In the genomic region with DNA sequence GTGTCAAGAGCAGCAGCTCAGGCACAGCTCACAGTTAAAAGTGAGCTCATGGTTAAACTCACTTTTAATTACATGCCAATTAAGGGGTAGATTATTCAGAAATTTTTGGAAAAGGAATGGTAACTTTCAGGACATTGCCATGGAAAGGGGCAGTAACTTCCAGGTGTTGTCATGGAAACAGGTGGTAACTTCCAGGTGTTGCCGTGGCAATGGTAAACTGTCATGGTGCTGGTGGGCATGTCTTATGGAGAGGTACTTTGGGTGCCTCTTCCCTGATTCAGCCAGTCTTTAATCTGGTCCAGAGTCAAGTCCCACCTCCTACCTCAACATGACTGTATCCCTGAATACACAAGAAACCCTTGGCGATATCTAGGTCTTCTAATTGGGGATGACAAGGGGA, we compare ENCODE assay signal across 20 cellular contexts.
DNase-seq lines count a peak whose midpoint lies in the region; ATAC-seq, FAIRE-seq and TF ChIP-seq lines count a peak whose summit lies in the region.
"Had no signal": no experiment of that assay in that cellular context is flagged by ENCODE, and none has a peak within 500 bp of the region (broad histone marks: within the 10 kb centered on the region; RNA-seq: fewer than 3 reads in every experiment).

No MANE protein-coding gene starts in this region.

- no peak overlapping the region for H3K4me3 ChIP-seq in GM23338
- no peak overlapping the region for H3K4me3 ChIP-seq in K562
- H3K4me3 ChIP-seq in mesendoderm (ENCODE audit: low read length) = no peak overlapping the region
- H3K4me3 ChIP-seq: A549, BLaER1, GM12878 had no signal

- TF ChIP-seq EP300 in K562 (IDR thresholded peaks at IDR 0.05; ENCODE audit: low read length) = no peak

- no peak overlapping the region for H2BK5ac ChIP-seq in mesendoderm (ENCODE audit: low read length)

- H3K18ac ChIP-seq in mesendoderm (ENCODE audit: low read length) = no peak overlapping the region

- in situ Hi-C loops in K562 (cut with MboI) = no loop called here

- WGBS in K562 (ENCODE audit: insufficient coverage, low coverage, missing lambda C conversion rate) = 0% methylated on average over 2 of the region's 2 CpGs
- no CpG with 5 or more reads among the region's 2 CpGs for WGBS in mesendoderm (ENCODE audit: extremely low coverage, insufficient coverage, low lambda C conversion rate)

- H2AFZ ChIP-seq in GM23338 = no peak overlapping the region
- no peak overlapping the region for H2AFZ ChIP-seq in K562 (ENCODE audit: low read depth, low read length)

- H2BK120ac ChIP-seq in mesendoderm (ENCODE audit: low read depth, low read length) = no peak overlapping the region

- DNase-seq in DMS53 (lab: John Stamatoyannopoulos, UW) = peak; percentile 18
- no peak for DNase-seq in DMS53 treated with DMSO at 0.1 percent for 48 hours (lab: John Stamatoyannopoulos, UW; ENCODE audit: unreplicated experiment)
- DNase-seq in GM23338 (ENCODE audit: low spot score) = peak; percentile 27
- DNase-seq in K562 (ENCODE audit: extremely low read depth in 1 of 4, low spot score in 3 of 4) = no peak
- peak; percentile 67 for DNase-seq in mesendoderm
- DNase-seq in AML-193 (lab: John Stamatoyannopoulos, UW) = no peak
- DNase-seq: CD4-positive, alpha-beta memory T cell; DMS153; DND-41; GOT3; H7; KBM-7 had no signal

- no peaks in the 10 kb centered on the region for H3K79me1 ChIP-seq in mesendoderm (ENCODE audit: low read length)

- no peak overlapping the region for H3K27ac Mint-ChIP-seq in GM23338
- H3K27ac Mint-ChIP-seq: CD14-positive monocyte; CD4-positive, alpha-beta memory T cell had no signal

- H3K4me2 ChIP-seq in GM23338 = no peak overlapping the region
- no peak overlapping the region for H3K4me2 ChIP-seq in K562 (ENCODE audit: insufficient read depth, low read length)
- H3K4me2 ChIP-seq in mesendoderm (ENCODE audit: low read length) = no peak overlapping the region
- H3K4me2 ChIP-seq: A549, BLaER1 had no signal

- no peak overlapping the region for H2BK15ac ChIP-seq in mesendoderm (replicated peaks; ENCODE audit: low read depth)

- no peaks in the 10 kb centered on the region for H3K9me1 ChIP-seq in K562 (ENCODE audit: control insufficient read depth, insufficient read depth, low read length)

- H3K56ac ChIP-seq in mesendoderm (ENCODE audit: low read length) = no peak overlapping the region

- CTCF ChIA-PET in K562 (lab: Yijun Ruan, JAX; ENCODE audit: low intra/inter-chr PET ratio) = no interaction called here

- H3K23ac ChIP-seq in mesendoderm (ENCODE audit: low read length) = no peak overlapping the region

- no peaks in the 10 kb centered on the region for H3K9me3 ChIP-seq in K562 (replicated peaks; ENCODE audit: control insufficient read depth, insufficient read depth, low read depth, low read length)
- H3K9me3 ChIP-seq: A549, BLaER1 had no signal

- H3K4me3 Mint-ChIP-seq in GM23338 = no peak overlapping the region
- H3K4me3 Mint-ChIP-seq: CD14-positive monocyte; CD4-positive, alpha-beta memory T cell had no signal

- H3K36me3 Mint-ChIP-seq in GM23338 (ENCODE audit: low read depth) = no peaks in the 10 kb centered on the region
- H3K36me3 Mint-ChIP-seq: CD14-positive monocyte; CD4-positive, alpha-beta memory T cell had no signal

- H3K27me3 Mint-ChIP-seq in GM23338 (ENCODE audit: insufficient read depth, low read depth, poor library complexity) = peaks cover 2% of the 10 kb centered on the region

- peaks cover 14% of the 10 kb centered on the region for H3K9me2 ChIP-seq in GM23338 (ENCODE audit: insufficient read depth)

- H3K27ac ChIP-seq in GM23338 (ENCODE audit: low read depth) (no peak overlapping the region), K562 (ENCODE audit: extremely low read depth, low read depth, low read length) (no peak overlapping the region), mesendoderm (ENCODE audit: low read depth, low read length) (no peak overlapping the region)
- H3K27ac ChIP-seq: 22Rv1, A549, BLaER1 had no signal

- no peaks in the 10 kb centered on the region for H3F3A ChIP-seq in GM23338 (replicated peaks; ENCODE audit: low read depth)

- no peak for FAIRE-seq in K562 (lab: Jason Lieb, UNC)
- FAIRE-seq: A549, GM12878, GM19239 had no signal

- intact Hi-C loops in K562 (cut with micrococcal nuclease) = no loop called here

- no peaks in the 10 kb centered on the region for H3K9me3 Mint-ChIP-seq in GM23338

- H3K4me1 ChIP-seq in GM23338 (ENCODE audit: insufficient read depth) (no peaks in the 10 kb centered on the region), K562 (replicated peaks in 1 of 2; ENCODE audit: control insufficient read depth in 2 of 2, insufficient read depth in 2 of 2, low read length in 2 of 2) (no peaks in the 10 kb centered on the region), mesendoderm (ENCODE audit: control insufficient read depth, low read depth, low read length) (no peaks in the 10 kb centered on the region)
- H3K4me1 ChIP-seq: A549, BLaER1 had no signal

- no peak for ATAC-seq in GM23338
- ATAC-seq in K562 = no peak
- ATAC-seq in GM18867 (IDR thresholded peaks at IDR 0.05; ENCODE audit: unreplicated experiment) = no peak
- ATAC-seq: A549, GM12878, HCT116 had no signal

- POLR2A ChIA-PET in K562 (lab: Yijun Ruan, JAX) = no interaction called here

- H3K27me3 ChIP-seq in GM23338 (ENCODE audit: insufficient read depth) = no peaks in the 10 kb centered on the region
- no peaks in the 10 kb centered on the region for H3K27me3 ChIP-seq in K562 (ENCODE audit: control insufficient read depth in 2 of 2, insufficient read depth in 2 of 2, low read length in 2 of 2)
- H3K27me3 ChIP-seq in mesendoderm (ENCODE audit: insufficient read depth, low read length, poor library complexity) = peaks cover 1% of the 10 kb centered on the region
- H3K27me3 ChIP-seq: BLaER1 had no signal

- H3K36me3 ChIP-seq in GM23338 (ENCODE audit: insufficient read depth) = no peaks in the 10 kb centered on the region
- H3K36me3 ChIP-seq in K562 (ENCODE audit: control insufficient read depth, insufficient read depth, low read length) = no peaks in the 10 kb centered on the region
- H3K36me3 ChIP-seq in mesendoderm (ENCODE audit: control insufficient read depth, insufficient read depth, low read length) = no peaks in the 10 kb centered on the region
- H3K36me3 ChIP-seq: BLaER1 had no signal

- no peak for TF ChIP-seq POLR2A in K562 (conservative IDR thresholded peaks at IDR 0.05)

- H4K8ac ChIP-seq in mesendoderm (ENCODE audit: low read depth, low read length) = no peak overlapping the region

- H2AK5ac ChIP-seq in mesendoderm (ENCODE audit: low read length) = no peak overlapping the region

- H3K79me2 ChIP-seq in GM23338 (replicated peaks; ENCODE audit: insufficient read depth) (no peaks in the 10 kb centered on the region), K562 (ENCODE audit: control insufficient read depth, insufficient read depth, low read length) (no peaks in the 10 kb centered on the region), mesendoderm (ENCODE audit: control insufficient read depth, insufficient read depth, low read length) (no peaks in the 10 kb centered on the region)

- TF ChIP-seq CTCF in GM23338 (conservative IDR thresholded peaks at IDR 0.05; ENCODE audit: low read depth in 2 of 2) = no peak
- no peak for TF ChIP-seq CTCF in K562 (IDR thresholded peaks at IDR 0.05 in 2 of 3, conservative IDR thresholded peaks at IDR 0.05 in 1 of 3; ENCODE audit: insufficient read depth in 2 of 3, low read depth in 1 of 3, low read length in 3 of 3)

- no peaks in the 10 kb centered on the region for H3K4me1 Mint-ChIP-seq in GM23338
- H3K4me1 Mint-ChIP-seq: CD14-positive monocyte; CD4-positive, alpha-beta memory T cell had no signal

- H3K4ac ChIP-seq in mesendoderm (ENCODE audit: low read depth, low read length) = no peak overlapping the region

- no peaks in the 10 kb centered on the region for H4K20me1 ChIP-seq in GM23338 (replicated peaks; ENCODE audit: insufficient read depth)
- no peaks in the 10 kb centered on the region for H4K20me1 ChIP-seq in K562 (replicated peaks; ENCODE audit: control insufficient read depth, insufficient read depth, low read length)
- H4K20me1 ChIP-seq: BLaER1 had no signal

- no peak overlapping the region for H4K5ac ChIP-seq in mesendoderm (ENCODE audit: low read length)

- TF ChIP-seq RAD21 in K562 (CRISPR knock-in tag; conservative IDR thresholded peaks at IDR 0.05 in 1 of 2, IDR thresholded peaks at IDR 0.05 in 1 of 2) = no peak

- BruUV-seq in K562 (replicated peaks; lab: Mats Ljungman, UMichigan) = no TSS peak

- H3K9ac ChIP-seq in K562 (ENCODE audit: insufficient read depth in 1 of 2, low read depth in 2 of 2, low read length in 2 of 2) (no peak overlapping the region), mesendoderm (ENCODE audit: low read length) (no peak overlapping the region)
- H3K9ac ChIP-seq: BLaER1 had no signal

TF ChIP-seq in GM23338, 12 proteins besides CTCF, POLR2A, EP300 and RAD21 (continues in another document):
- no peak for TF ChIP-seq POLR2AphosphoS5 (IDR thresholded peaks at IDR 0.05; ENCODE audit: low read depth)
- TF ChIP-seq ZNF331 (CRISPR knock-in tag; IDR thresholded peaks at IDR 0.05; ENCODE audit: low read depth) = no peak
- no peak for TF ChIP-seq EZH2phosphoT487 (IDR thresholded peaks at IDR 0.05; ENCODE audit: unreplicated experiment)
- TF ChIP-seq ETS1 (IDR thresholded peaks at IDR 0.05) = no peak
- TF ChIP-seq CREB1 (CRISPR knock-in tag; IDR thresholded peaks at IDR 0.05; ENCODE audit: low read depth) = no peak

TF ChIP-seq in K562, 482 proteins besides CTCF, POLR2A, EP300 and RAD21:
- no peak for TF ChIP-seq SP1 (CRISPR knock-in tag; IDR thresholded peaks at IDR 0.05)
- TF ChIP-seq RFX1 (IDR thresholded peaks at IDR 0.05) = peak; percentile 64

Comparison
In these comparisons a context has a peak if more than half of its experiments do, and no peak if none do; other contexts are left out.
1. DNase-seq: peak in DMS53 (single experiment), GM23338 (single experiment) and mesendoderm (single experiment); none in DMS53 treated with DMSO at 0.1 percent for 48 hours (single experiment), K562 (0 of 4) and AML-193 (0 of 2).